Comparison of ENCODE assay signal across 8 cellular contexts in genomic region chr1:92538413-92539061, GRCh38.
DNase-seq lines count a peak whose midpoint lies in the region; ATAC-seq lines count a peak whose summit lies in the region.

No MANE protein-coding gene starts in this region.

- H3K27ac Mint-ChIP-seq in stimulated activated naive B cell treated with anti-CD40 and anti-IgM and Interleukin-4, amounts not matched to agents 10 μg/mL and 1 μg/mL and 100 μg/mL, for 72 hours = peak overlapping the region; percentile 94

- H3K4me1 Mint-ChIP-seq in stimulated activated naive B cell treated with anti-CD40 and anti-IgM and Interleukin-4, amounts not matched to agents 10 μg/mL and 1 μg/mL and 100 μg/mL, for 72 hours = peaks cover 30 to 58% of the 10 kb centered on the region in 2 donors

- DNase-seq in activated T-cell treated with anti-CD3 and anti-CD28 coated beads for 48 hours (ENCODE audit: low read depth) (peak; percentile 15), activated T-cell treated with anti-CD3 and anti-CD28 coated beads for 4 hours (no peak), MV-4-11 (lab: John Stamatoyannopoulos, UW) (no peak), HuH-7 (ENCODE audit: low spot score) (no peak), NOMO-1 treated with DMSO at 0.1 percent for 48 hours (lab: John Stamatoyannopoulos, UW; ENCODE audit: unreplicated experiment) (no peak)
- DNase-seq in activated CD4-positive, alpha-beta T cell treated with anti-CD3 and anti-CD28 coated beads, Interleukin-2, amount 50 U/mL, for 48 hours = peak; percentile 31 to 43
- DNase-seq in stimulated activated naive B cell treated with anti-CD40 and anti-IgM and Interleukin-4, amounts not matched to agents 10 μg/mL and 1 μg/mL and 100 μg/mL, for 72 hours = peak; percentile 43

- ATAC-seq in HG02973 (IDR thresholded peaks at IDR 0.05; ENCODE audit: unreplicated experiment) = peak; percentile 63
- ATAC-seq in stimulated activated naive B cell treated with anti-CD40 and anti-IgM and Interleukin-4, amounts not matched to agents 10 μg/mL and 1 μg/mL and 100 μg/mL, for 72 hours (replicated peaks) = peak; percentile 39 to 49

- peaks cover 3 to 8% of the 10 kb centered on the region in 2 donors for H3K9me3 Mint-ChIP-seq in stimulated activated naive B cell treated with anti-CD40 and anti-IgM and Interleukin-4, amounts not matched to agents 10 μg/mL and 1 μg/mL and 100 μg/mL, for 72 hours

- H3K27me3 Mint-ChIP-seq in stimulated activated naive B cell treated with anti-CD40 and anti-IgM and Interleukin-4, amounts not matched to agents 10 μg/mL and 1 μg/mL and 100 μg/mL, for 72 hours = no peaks in the 10 kb centered on the region

- peak overlapping the region; percentile 43 to 50 for H3K4me3 Mint-ChIP-seq in stimulated activated naive B cell treated with anti-CD40 and anti-IgM and Interleukin-4, amounts not matched to agents 10 μg/mL and 1 μg/mL and 100 μg/mL, for 72 hours

- H3K36me3 Mint-ChIP-seq in stimulated activated naive B cell treated with anti-CD40 and anti-IgM and Interleukin-4, amounts not matched to agents 10 μg/mL and 1 μg/mL and 100 μg/mL, for 72 hours = peaks cover 17 to 29% of the 10 kb centered on the region in 2 donors

Comparison
In these comparisons a context has a peak if more than half of its experiments do, and no peak if none do; other contexts are left out.
1. DNase-seq: peak in activated T-cell treated with anti-CD3 and anti-CD28 coated beads for 48 hours (single experiment), activated CD4-positive, alpha-beta T cell treated with anti-CD3 and anti-CD28 coated beads, Interleukin-2, amount 50 U/mL, for 48 hours (2 of 2) and stimulated activated naive B cell treated with anti-CD40 and anti-IgM and Interleukin-4, amounts not matched to agents 10 μg/mL and 1 μg/mL and 100 μg/mL, for 72 hours (single experiment); none in activated T-cell treated with anti-CD3 and anti-CD28 coated beads for 4 hours (single experiment), MV-4-11 (single experiment), HuH-7 (single experiment) and NOMO-1 treated with DMSO at 0.1 percent for 48 hours (single experiment).